Comparison of ENCODE assay signal across 1 cellular context in genomic region chr12:53268637-53269562, GRCh38.
TF ChIP-seq lines count a peak whose summit lies in the region.

No MANE protein-coding gene starts in this region.

TF ChIP-seq in IMR-90, 13 proteins besides CTCF, POLR2A, EP300 and RAD21 (continued from another document):
- TF ChIP-seq, protein P1, sequence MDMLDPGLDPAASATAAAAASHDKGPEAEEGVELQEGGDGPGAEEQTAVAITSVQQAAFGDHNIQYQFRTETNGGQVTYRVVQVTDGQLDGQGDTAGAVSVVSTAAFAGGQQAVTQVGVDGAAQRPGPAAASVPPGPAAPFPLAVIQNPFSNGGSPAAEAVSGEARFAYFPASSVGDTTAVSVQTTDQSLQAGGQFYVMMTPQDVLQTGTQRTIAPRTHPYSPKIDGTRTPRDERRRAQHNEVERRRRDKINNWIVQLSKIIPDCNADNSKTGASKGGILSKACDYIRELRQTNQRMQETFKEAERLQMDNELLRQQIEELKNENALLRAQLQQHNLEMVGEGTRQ (IDR thresholded peaks at IDR 0.05; ENCODE audit: low read depth, low read length): no peak
- TF ChIP-seq ELK1 (IDR thresholded peaks at IDR 0.05; ENCODE audit: borderline replicate concordance, low read depth, low read length) (no peak), CHD1 (IDR thresholded peaks at IDR 0.05; ENCODE audit: low read depth, low read length) (no peak), NFE2L2 (IDR thresholded peaks at IDR 0.05; ENCODE audit: low read depth, low read length) (no peak), MXI1 (IDR thresholded peaks at IDR 0.05; ENCODE audit: borderline replicate concordance, low read depth, low read length) (no peak), MAFK (IDR thresholded peaks at IDR 0.05; ENCODE audit: low read depth, low read length) (no peak), SMC3 (IDR thresholded peaks at IDR 0.05; ENCODE audit: low read depth, low read length) (no peak), RCOR1 (IDR thresholded peaks at IDR 0.05; ENCODE audit: insufficient replicate concordance, low read length) (no peak), MAZ (IDR thresholded peaks at IDR 0.05; ENCODE audit: borderline replicate concordance, low read depth, low read length) (no peak)
